In genomic region chr1:116313776-116314175, GRCh38 we compare ENCODE assay signal across 29 cellular contexts.
"Had no signal": no experiment of that assay in that cellular context is flagged by ENCODE, and none has a peak within 500 bp of the region (broad histone marks: within the 10 kb centered on the region; RNA-seq: fewer than 3 reads in every experiment).

No MANE protein-coding gene starts in this region.

- H3K4me3 Mint-ChIP-seq: mesothelial cell of epicardium; naive B cell; natural killer cell; nephron progenitor cell; neural progenitor cell; stimulated activated naive B cell treated with anti-CD40 and anti-IgM and Interleukin-4, amounts not matched to agents 10 μg/mL and 1 μg/mL and 100 μg/mL, for 72 hours had no signal

- H3K4me1 ChIP-seq: neural progenitor cell, upper lobe of right lung had no signal

- H3K4me3 ChIP-seq: left ventricle myocardium inferior, lung, neural progenitor cell, ovary, prostate gland, skin epidermis, stomach, testis, tibial artery, upper lobe of right lung had no signal

- H3K27ac ChIP-seq: left ventricle myocardium inferior, neural progenitor cell, ovary, prostate gland, testis, tibial artery had no signal

- H3K27me3 ChIP-seq: neural progenitor cell, ovary, stomach, testis, tibial artery, upper lobe of right lung had no signal

- H3K9me3 Mint-ChIP-seq: mesothelial cell of epicardium; naive B cell; natural killer cell; nephron progenitor cell; neural progenitor cell; stimulated activated naive B cell treated with anti-CD40 and anti-IgM and Interleukin-4, amounts not matched to agents 10 μg/mL and 1 μg/mL and 100 μg/mL, for 72 hours had no signal

- H3K4me1 Mint-ChIP-seq: naive B cell; stimulated activated naive B cell treated with anti-CD40 and anti-IgM and Interleukin-4, amounts not matched to agents 10 μg/mL and 1 μg/mL and 100 μg/mL, for 72 hours had no signal

- H2AFZ ChIP-seq: neural progenitor cell had no signal

- ATAC-seq: natural killer cell; right cardiac atrium; sciatic nerve; stimulated activated naive B cell treated with anti-CD40 and anti-IgM and Interleukin-4, amounts not matched to agents 10 μg/mL and 1 μg/mL and 100 μg/mL, for 72 hours; stimulated activated naive CD8-positive, alpha-beta T cell treated with anti-CD3 and anti-CD28 coated beads, Interleukin-15, Interleukin-2, amounts not matched to agents 100 U/mL and 50 U/mL, for 24 hours; upper lobe of right lung had no signal

- H3K27ac Mint-ChIP-seq: naive B cell; natural killer cell; nephron progenitor cell; neural progenitor cell; stimulated activated naive B cell treated with anti-CD40 and anti-IgM and Interleukin-4, amounts not matched to agents 10 μg/mL and 1 μg/mL and 100 μg/mL, for 72 hours had no signal

- H3K4me2 ChIP-seq: neural progenitor cell had no signal

- H3K36me3 ChIP-seq: left ventricle myocardium inferior, neural progenitor cell, ovary, prostate gland, stomach, tibial artery, upper lobe of right lung had no signal

- H3K9me3 ChIP-seq: left ventricle myocardium inferior, ovary, prostate gland, stomach, testis, tibial artery, upper lobe of right lung had no signal

- DNase-seq: hippocampal formation; mesendoderm; naive B cell; natural killer cell; nephron progenitor cell; ovary; posterior cingulate gyrus; retina; right cardiac atrium; stimulated activated CD4-positive, alpha-beta T cell treated with anti-CD3 and anti-CD28 coated beads, Interleukin-12 subunit alpha, Interleukin-12 subunit beta, amount 100 ng/mL, for 4 hours; stimulated activated CD4-positive, alpha-beta T cell treated with anti-CD3 and anti-CD28 coated beads, Interleukin-15, amount 100 ng/mL, for 24 hours; stimulated activated CD4-positive, alpha-beta T cell treated with anti-CD3 and anti-CD28 coated beads, Interleukin-2, amount 100 ng/mL, for 24 hours; stimulated activated CD4-positive, alpha-beta T cell treated with anti-CD3 and anti-CD28 coated beads, Interleukin-4, amount 100 ng/mL, for 1 hour; stimulated activated naive B cell treated with anti-CD40 and anti-IgM and Interleukin-4, amounts not matched to agents 10 μg/mL and 1 μg/mL and 100 μg/mL, for 72 hours; stimulated activated naive CD8-positive, alpha-beta T cell treated with anti-CD3 and anti-CD28 coated beads, Interleukin-15, Interleukin-2, amounts not matched to agents 100 U/mL and 50 U/mL, for 24 hours; stomach; tibial artery; trophoblast cell; upper lobe of right lung had no signal

- FAIRE-seq: keratinocyte, urothelium cell line had no signal

- H3K9ac ChIP-seq: neural progenitor cell had no signal

- H3K36me3 Mint-ChIP-seq: mesothelial cell of epicardium; naive B cell; natural killer cell; neural progenitor cell; stimulated activated naive B cell treated with anti-CD40 and anti-IgM and Interleukin-4, amounts not matched to agents 10 μg/mL and 1 μg/mL and 100 μg/mL, for 72 hours had no signal
